ENCODE assay signal across 2 cellular contexts in the genomic region with DNA sequence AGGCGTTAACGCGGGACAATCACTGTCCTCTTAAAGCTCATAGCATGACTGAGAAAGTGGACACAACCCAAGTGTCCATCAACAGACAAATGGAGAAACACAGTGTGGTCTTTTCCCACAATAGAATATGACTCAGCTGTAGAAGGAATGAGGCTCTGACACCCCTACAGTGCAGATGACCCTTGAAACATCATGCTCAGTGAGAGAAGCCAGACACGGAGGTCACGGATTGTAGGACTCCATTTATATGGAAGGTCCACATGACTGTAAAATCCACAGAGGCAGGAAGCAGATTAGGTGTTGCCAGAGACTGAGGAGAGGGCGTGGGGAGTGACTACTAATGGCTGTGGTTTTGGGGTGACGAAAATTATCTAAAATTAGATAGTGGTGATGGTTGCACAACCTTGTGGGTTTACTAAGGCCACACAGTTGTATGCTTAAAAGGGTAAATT.
TF ChIP-seq lines count a peak whose summit lies in the region.

No MANE protein-coding gene starts in this region.

TF ChIP-seq in IMR-90, 13 proteins besides CTCF, POLR2A, EP300 and RAD21:
- TF ChIP-seq, protein P1, sequence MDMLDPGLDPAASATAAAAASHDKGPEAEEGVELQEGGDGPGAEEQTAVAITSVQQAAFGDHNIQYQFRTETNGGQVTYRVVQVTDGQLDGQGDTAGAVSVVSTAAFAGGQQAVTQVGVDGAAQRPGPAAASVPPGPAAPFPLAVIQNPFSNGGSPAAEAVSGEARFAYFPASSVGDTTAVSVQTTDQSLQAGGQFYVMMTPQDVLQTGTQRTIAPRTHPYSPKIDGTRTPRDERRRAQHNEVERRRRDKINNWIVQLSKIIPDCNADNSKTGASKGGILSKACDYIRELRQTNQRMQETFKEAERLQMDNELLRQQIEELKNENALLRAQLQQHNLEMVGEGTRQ (IDR thresholded peaks at IDR 0.05; ENCODE audit: low read depth, low read length): no peak
- TF ChIP-seq CEBPB (IDR thresholded peaks at IDR 0.05; ENCODE audit: low read depth, low read length): peak; percentile 65
TF ChIP-seq in IMR-90: peak in this region for 1.

TF ChIP-seq in WTC11, 78 proteins besides CTCF, POLR2A, EP300 and RAD21 (continued from another document):
- TF ChIP-seq, protein P2, sequence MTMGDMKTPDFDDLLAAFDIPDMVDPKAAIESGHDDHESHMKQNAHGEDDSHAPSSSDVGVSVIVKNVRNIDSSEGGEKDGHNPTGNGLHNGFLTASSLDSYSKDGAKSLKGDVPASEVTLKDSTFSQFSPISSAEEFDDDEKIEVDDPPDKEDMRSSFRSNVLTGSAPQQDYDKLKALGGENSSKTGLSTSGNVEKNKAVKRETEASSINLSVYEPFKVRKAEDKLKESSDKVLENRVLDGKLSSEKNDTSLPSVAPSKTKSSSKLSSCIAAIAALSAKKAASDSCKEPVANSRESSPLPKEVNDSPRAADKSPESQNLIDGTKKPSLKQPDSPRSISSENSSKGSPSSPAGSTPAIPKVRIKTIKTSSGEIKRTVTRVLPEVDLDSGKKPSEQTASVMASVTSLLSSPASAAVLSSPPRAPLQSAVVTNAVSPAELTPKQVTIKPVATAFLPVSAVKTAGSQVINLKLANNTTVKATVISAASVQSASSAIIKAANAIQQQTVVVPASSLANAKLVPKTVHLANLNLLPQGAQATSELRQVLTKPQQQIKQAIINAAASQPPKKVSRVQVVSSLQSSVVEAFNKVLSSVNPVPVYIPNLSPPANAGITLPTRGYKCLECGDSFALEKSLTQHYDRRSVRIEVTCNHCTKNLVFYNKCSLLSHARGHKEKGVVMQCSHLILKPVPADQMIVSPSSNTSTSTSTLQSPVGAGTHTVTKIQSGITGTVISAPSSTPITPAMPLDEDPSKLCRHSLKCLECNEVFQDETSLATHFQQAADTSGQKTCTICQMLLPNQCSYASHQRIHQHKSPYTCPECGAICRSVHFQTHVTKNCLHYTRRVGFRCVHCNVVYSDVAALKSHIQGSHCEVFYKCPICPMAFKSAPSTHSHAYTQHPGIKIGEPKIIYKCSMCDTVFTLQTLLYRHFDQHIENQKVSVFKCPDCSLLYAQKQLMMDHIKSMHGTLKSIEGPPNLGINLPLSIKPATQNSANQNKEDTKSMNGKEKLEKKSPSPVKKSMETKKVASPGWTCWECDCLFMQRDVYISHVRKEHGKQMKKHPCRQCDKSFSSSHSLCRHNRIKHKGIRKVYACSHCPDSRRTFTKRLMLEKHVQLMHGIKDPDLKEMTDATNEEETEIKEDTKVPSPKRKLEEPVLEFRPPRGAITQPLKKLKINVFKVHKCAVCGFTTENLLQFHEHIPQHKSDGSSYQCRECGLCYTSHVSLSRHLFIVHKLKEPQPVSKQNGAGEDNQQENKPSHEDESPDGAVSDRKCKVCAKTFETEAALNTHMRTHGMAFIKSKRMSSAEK (CRISPR knock-in tag; IDR thresholded peaks at IDR 0.05; ENCODE audit: borderline replicate concordance): no peak
- TF ChIP-seq PREB (CRISPR knock-in tag; IDR thresholded peaks at IDR 0.05; ENCODE audit: borderline replicate concordance) (no peak), NFYB (CRISPR knock-in tag; conservative IDR thresholded peaks at IDR 0.05; ENCODE audit: low read depth) (no peak), EMX1 (CRISPR knock-in tag; IDR thresholded peaks at IDR 0.05) (no peak), ZNF232 (CRISPR knock-in tag; IDR thresholded peaks at IDR 0.05) (no peak), NR3C1 (CRISPR knock-in tag; conservative IDR thresholded peaks at IDR 0.05; ENCODE audit: low read depth) (no peak), KAT7 (CRISPR knock-in tag; IDR thresholded peaks at IDR 0.05; ENCODE audit: borderline replicate concordance) (no peak), ZNF138 (CRISPR knock-in tag; conservative IDR thresholded peaks at IDR 0.05) (no peak), MXD4 (CRISPR knock-in tag; IDR thresholded peaks at IDR 0.05; ENCODE audit: borderline replicate concordance) (no peak), OVOL2 (CRISPR knock-in tag; IDR thresholded peaks at IDR 0.05; ENCODE audit: borderline replicate concordance) (no peak), AR (CRISPR knock-in tag; IDR thresholded peaks at IDR 0.05) (no peak), NR2C2 (CRISPR knock-in tag; IDR thresholded peaks at IDR 0.05) (no peak), ZNF512 (CRISPR knock-in tag; IDR thresholded peaks at IDR 0.05; ENCODE audit: borderline replicate concordance) (no peak), FOXK1 (CRISPR knock-in tag; IDR thresholded peaks at IDR 0.05) (no peak)
- TF ChIP-seq, protein P3, sequence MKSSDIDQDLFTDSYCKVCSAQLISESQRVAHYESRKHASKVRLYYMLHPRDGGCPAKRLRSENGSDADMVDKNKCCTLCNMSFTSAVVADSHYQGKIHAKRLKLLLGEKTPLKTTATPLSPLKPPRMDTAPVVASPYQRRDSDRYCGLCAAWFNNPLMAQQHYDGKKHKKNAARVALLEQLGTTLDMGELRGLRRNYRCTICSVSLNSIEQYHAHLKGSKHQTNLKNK (CRISPR knock-in tag; IDR thresholded peaks at IDR 0.05): no peak
TF ChIP-seq in WTC11: peak in this region for 0.
